ENCODE assay signal across 8 cellular contexts in the genomic region with DNA sequence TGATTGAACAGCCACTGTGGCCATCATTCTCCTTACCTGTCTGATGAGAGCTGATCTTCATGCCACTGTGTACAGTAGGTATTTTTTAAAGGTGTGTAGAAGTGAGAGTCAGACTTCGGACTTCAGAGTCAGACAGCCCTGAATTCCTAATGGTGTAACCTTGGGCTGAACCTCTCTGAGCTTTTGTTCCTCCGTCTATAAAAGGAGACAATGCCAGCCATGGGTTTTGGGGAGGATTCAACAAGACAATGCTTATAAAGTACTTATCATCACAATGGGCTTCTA. TPM values are rescaled to one million over a fixed set of nuclear protein-coding genes. Genes with fewer than 3 reads are reported as not detected.
DNase-seq lines count a peak whose midpoint lies in the region; TF ChIP-seq lines count a peak whose summit lies in the region.

No MANE protein-coding gene starts in this region.

- no peaks in the 10 kb centered on the region for H3K9me3 Mint-ChIP-seq in activated CD4-positive, alpha-beta memory T cell treated with anti-CD3 and anti-CD28 coated beads, Interleukin-2, amount 10 ng/mL, durations not matched to agents 7 days and 5 days

- TF ChIP-seq CTCF in HEK293 (tag by site-specific recombination; IDR thresholded peaks at IDR 0.05): no peak

- no peaks in the 10 kb centered on the region for H3K27me3 Mint-ChIP-seq in activated CD4-positive, alpha-beta memory T cell treated with anti-CD3 and anti-CD28 coated beads, Interleukin-2, amount 10 ng/mL, durations not matched to agents 7 days and 5 days

- H3K9ac ChIP-seq in skeletal muscle tissue (ENCODE audit: low read depth in 1 of 3, low read length in 3 of 3): peak overlapping the region; percentile 84 to 90 (median 88)

- peak overlapping the region; percentile 19 for H3K4me3 ChIP-seq in HEK293 (ENCODE audit: low read depth, low read length)
- H3K4me3 ChIP-seq in skeletal muscle tissue (ENCODE audit: low read length in 3 of 3): peak overlapping the region; percentile 65 to 75 (median 70)

- H3K27me3 ChIP-seq in layer of hippocampus (ENCODE audit: control insufficient read depth, insufficient read depth, low read length): no peaks in the 10 kb centered on the region
- H3K27me3 ChIP-seq in skeletal muscle tissue (ENCODE audit: control insufficient read depth in 3 of 3, insufficient read depth in 3 of 3, low read length in 3 of 3): no peaks in the 10 kb centered on the region

- H3K27ac ChIP-seq in HEK293 (ENCODE audit: extremely low read depth, low read depth, low read length) (peak overlapping the region; percentile 91), angular gyrus (ENCODE audit: low read depth, low read length) (peak overlapping the region; percentile 97), layer of hippocampus (ENCODE audit: low read depth, low read length) (peak overlapping the region; percentile 99), skeletal muscle tissue (ENCODE audit: low read depth, low read length) (peak overlapping the region; percentile 98)

- POLR2A ChIA-PET in HEK293 (lab: Yijun Ruan, JAX): interaction anchor here (0.6 to 1.7 kb wide), 5 partner anchors 9 to 334 kb away, joined by 3 to 14 read pairs (median 4); partner anchors contain the start of gene GSN
- POLR2A ChIA-PET in activated CD4-positive, alpha-beta memory T cell treated with anti-CD3 and anti-CD28 coated beads, Interleukin-2, amount 10 ng/mL, durations not matched to agents 7 days and 5 days (lab: Charles Lee): no interaction called here

- H3K4me1 ChIP-seq in HEK293 (ENCODE audit: control insufficient read depth, insufficient read depth, low read length) (peaks cover 8% of the 10 kb centered on the region; the same call in 1 of the 2 replicates), skeletal muscle tissue (ENCODE audit: control insufficient read depth in 3 of 3, insufficient read depth in 3 of 3, low read length in 3 of 3) (peaks cover 77 to 84% (median 82%) of the 10 kb centered on the region in 3 donors)

- no peak overlapping the region for H3K4me3 Mint-ChIP-seq in activated CD4-positive, alpha-beta memory T cell treated with anti-CD3 and anti-CD28 coated beads, Interleukin-2, amount 10 ng/mL, durations not matched to agents 7 days and 5 days

- no peak overlapping the region for H3K27ac Mint-ChIP-seq in activated CD4-positive, alpha-beta memory T cell treated with anti-CD3 and anti-CD28 coated beads, Interleukin-2, amount 10 ng/mL, durations not matched to agents 7 days and 5 days

- H3K36me3 ChIP-seq in HEK293 (ENCODE audit: control insufficient read depth in 2 of 2, insufficient read depth in 1 of 2, low read length in 2 of 2): no peaks in the 10 kb centered on the region
- H3K36me3 ChIP-seq in skeletal muscle tissue (ENCODE audit: control insufficient read depth in 3 of 3, insufficient read depth in 3 of 3, low read length in 3 of 3): peaks cover 0 to 6% (median 2%) of the 10 kb centered on the region in 3 donors

- DNase-seq in NCI-H82 (lab: John Stamatoyannopoulos, UW) (no peak), OCI-M1 (lab: John Stamatoyannopoulos, UW) (no peak)
- no peak for DNase-seq in activated CD4-positive, alpha-beta memory T cell treated with anti-CD3 and anti-CD28 coated beads, Interleukin-2, amount 10 ng/mL, durations not matched to agents 7 days and 5 days
- DNase-seq in activated T-cell treated with anti-CD3 and anti-CD28 coated beads, Interleukin-2, amount 50 U/mL, for 1 hour: no peak

- no peaks in the 10 kb centered on the region for H3K36me3 Mint-ChIP-seq in activated CD4-positive, alpha-beta memory T cell treated with anti-CD3 and anti-CD28 coated beads, Interleukin-2, amount 10 ng/mL, durations not matched to agents 7 days and 5 days (ENCODE audit: low read depth)

- H3K4me1 Mint-ChIP-seq in activated CD4-positive, alpha-beta memory T cell treated with anti-CD3 and anti-CD28 coated beads, Interleukin-2, amount 10 ng/mL, durations not matched to agents 7 days and 5 days: peaks cover 15% of the 10 kb centered on the region

- no peaks in the 10 kb centered on the region for H3K9me3 ChIP-seq in HEK293 (ENCODE audit: control insufficient read depth, insufficient read depth, low read depth, low read length)
- H3K9me3 ChIP-seq in skeletal muscle tissue (ENCODE audit: control insufficient read depth in 3 of 3, low read length in 3 of 3): no peaks in the 10 kb centered on the region

- CTCF ChIA-PET in HEK293 (lab: Yijun Ruan, JAX): interaction anchor here (0.6 to 6.2 kb wide), 6 partner anchors 8 to 271 kb away, joined by 3 to 42 read pairs (median 6); no protein-coding TSS in a partner anchor
- CTCF ChIA-PET in activated CD4-positive, alpha-beta memory T cell treated with anti-CD3 and anti-CD28 coated beads, Interleukin-2, amount 10 ng/mL, durations not matched to agents 7 days and 5 days (lab: Charles Lee): no interaction called here

TF ChIP-seq in HEK293, 187 proteins besides CTCF, POLR2A, EP300 and RAD21 (continues in another document):
- TF ChIP-seq ZNF335 (tag by site-specific recombination; conservative IDR thresholded peaks at IDR 0.05) (peak; percentile 48), ZNF404 (tag by site-specific recombination; IDR thresholded peaks at IDR 0.05) (no peak), ZSCAN4 (tag by site-specific recombination; IDR thresholded peaks at IDR 0.05) (no peak), SCRT2 (tag by site-specific recombination; IDR thresholded peaks at IDR 0.05) (no peak), RBAK (tag by site-specific recombination; IDR thresholded peaks at IDR 0.05) (no peak), ZNF202 (tag by site-specific recombination; IDR thresholded peaks at IDR 0.05; ENCODE audit: borderline replicate concordance) (no peak), ZBTB44 (tag by site-specific recombination; IDR thresholded peaks at IDR 0.05) (no peak), ZNF302 (tag by site-specific recombination; IDR thresholded peaks at IDR 0.05; ENCODE audit: low read depth) (no peak), ZNF654 (tag by site-specific recombination; IDR thresholded peaks at IDR 0.05; ENCODE audit: low read depth) (no peak), PRDM10 (tag by site-specific recombination; IDR thresholded peaks at IDR 0.05) (peak; percentile 56; the same call in 1 of the 2 replicates)

RNA-seq across cellular contexts. Expression of gene GSN, which starts 18.7 kb away (rescaled TPM):
- 342 TPM for total RNA-seq in skeletal muscle tissue
- 1 to 10 TPM; 5.8 to 6.0 TPM for total RNA-seq in activated CD4-positive, alpha-beta memory T cell treated with anti-CD3 and anti-CD28 coated beads, Interleukin-2, amount 10 ng/mL, durations not matched to agents 7 days and 5 days

Comparison
In these comparisons a context has a peak if more than half of its experiments do, and no peak if none do; other contexts are left out.
1. RNA of gene GSN, which starts 18.7 kb away (total RNA-seq): 342 TPM in skeletal muscle tissue (single experiment); 5.8 to 6.0 TPM in activated CD4-positive, alpha-beta memory T cell treated with anti-CD3 and anti-CD28 coated beads, Interleukin-2, amount 10 ng/mL, durations not matched to agents 7 days and 5 days; every median in the first group is over 10 times any median in the second.
2. Peak in every context shown above with its lines, with median percentiles within 50 percentile points of each other: H3K27ac ChIP-seq.